Comparison of ENCODE assay signal across 8 cellular contexts in genomic region chr2:238202326-238203103, GRCh38. TPM values are rescaled to one million over a fixed set of nuclear protein-coding genes. Genes with fewer than 3 reads are reported as not detected.
A peak's percentile ranks its signal among the peaks of the same experiment; 100 is the strongest.
DNase-seq lines count a peak whose midpoint lies in the region; ATAC-seq and TF ChIP-seq lines count a peak whose summit lies in the region.

No MANE protein-coding gene starts in this region.

- intact Hi-C loops in left colon (cut with DNase I, micrococcal nuclease), result no loop called here

- H3K36me3 Mint-ChIP-seq in activated naive CD4-positive, alpha-beta T cell treated with anti-CD3 and anti-CD28 coated beads, Interleukin-2, amount 10 ng/mL, durations not matched to agents 7 days and 5 days, result peaks cover 12% of the 10 kb centered on the region

- H3K4me1 ChIP-seq in ES-I3 (ENCODE audit: insufficient read depth, low read length) (no peaks in the 10 kb centered on the region), HUES6 (ENCODE audit: control insufficient read depth, insufficient read depth, low read length) (peaks cover 8% of the 10 kb centered on the region; the same call in 1 of the 2 replicates), iPS DF 6.9 (ENCODE audit: control insufficient read depth, insufficient read depth, low read length) (no peaks in the 10 kb centered on the region), smooth muscle cell (ENCODE audit: low read depth) (peaks cover 7% of the 10 kb centered on the region)

- TF ChIP-seq CTCF in smooth muscle cell (IDR thresholded peaks at IDR 0.05; ENCODE audit: borderline replicate concordance, insufficient read depth, poor library complexity, severe bottlenecking), result no peak

- H3K27me3 ChIP-seq in HUES6 (ENCODE audit: control insufficient read depth, insufficient read depth, low read length), result peaks cover 3% of the 10 kb centered on the region; the same call in 1 of the 2 replicates
- H3K27me3 ChIP-seq in iPS DF 6.9 (ENCODE audit: control insufficient read depth, insufficient read depth, low read length), result no peaks in the 10 kb centered on the region
- H3K27me3 ChIP-seq in smooth muscle cell (ENCODE audit: low read depth), result no peaks in the 10 kb centered on the region

- H3K79me2 ChIP-seq in smooth muscle cell (ENCODE audit: low read depth), result peaks cover 56% of the 10 kb centered on the region

- H3K27ac ChIP-seq in HUES6 (ENCODE audit: low read depth, low read length), result peak overlapping the region; percentile 60; the same call in 1 of the 2 replicates
- no peak overlapping the region for H3K27ac ChIP-seq in iPS DF 6.9 (ENCODE audit: low read length)
- peak overlapping the region; percentile 30 for H3K27ac ChIP-seq in smooth muscle cell (ENCODE audit: low read depth)

- DNase-seq in activated naive CD4-positive, alpha-beta T cell treated with anti-CD3 and anti-CD28 coated beads, Interleukin-2, amount 10 ng/mL, durations not matched to agents 7 days and 5 days, result peak; percentile 41
- DNase-seq in iPS DF 6.9 (ENCODE audit: low read depth, low spot score) (no peak), smooth muscle cell (lab: John Stamatoyannopoulos, UW; ENCODE audit: unreplicated experiment) (no peak), left colon (no peak), T1000 (lab: John Stamatoyannopoulos, UW) (no peak)

- H3K4me3 ChIP-seq in HUES6 (ENCODE audit: low read depth, low read length) (peak overlapping the region; percentile 69), iPS DF 6.9 (ENCODE audit: low read length) (peak overlapping the region; percentile 100), smooth muscle cell (peak overlapping the region; percentile 86)

- peak overlapping the region; percentile 88 for H3K27ac Mint-ChIP-seq in activated naive CD4-positive, alpha-beta T cell treated with anti-CD3 and anti-CD28 coated beads, Interleukin-2, amount 10 ng/mL, durations not matched to agents 7 days and 5 days

- no peaks in the 10 kb centered on the region for H3F3A ChIP-seq in smooth muscle cell (ENCODE audit: low read depth)

- H3K9me3 Mint-ChIP-seq in activated naive CD4-positive, alpha-beta T cell treated with anti-CD3 and anti-CD28 coated beads, Interleukin-2, amount 10 ng/mL, durations not matched to agents 7 days and 5 days, result no peaks in the 10 kb centered on the region

- H3K36me3 ChIP-seq in ES-I3 (ENCODE audit: insufficient read depth, low read length) (no peaks in the 10 kb centered on the region), HUES6 (ENCODE audit: control insufficient read depth, insufficient read depth, low read length) (no peaks in the 10 kb centered on the region), iPS DF 6.9 (ENCODE audit: control insufficient read depth, insufficient read depth, low read length) (no peaks in the 10 kb centered on the region), smooth muscle cell (ENCODE audit: low read depth) (no peaks in the 10 kb centered on the region)

- H3K4me3 Mint-ChIP-seq in activated naive CD4-positive, alpha-beta T cell treated with anti-CD3 and anti-CD28 coated beads, Interleukin-2, amount 10 ng/mL, durations not matched to agents 7 days and 5 days, result peak overlapping the region; percentile 83

- H3K4me2 ChIP-seq in smooth muscle cell, result peak overlapping the region; percentile 92

- no peaks in the 10 kb centered on the region for H3K27me3 Mint-ChIP-seq in activated naive CD4-positive, alpha-beta T cell treated with anti-CD3 and anti-CD28 coated beads, Interleukin-2, amount 10 ng/mL, durations not matched to agents 7 days and 5 days

- H2AFZ ChIP-seq in smooth muscle cell (ENCODE audit: low read depth), result peak overlapping the region; percentile 12

- peaks cover 54% of the 10 kb centered on the region for H4K20me1 ChIP-seq in smooth muscle cell (ENCODE audit: low read depth)

- ATAC-seq in GM18511 (IDR thresholded peaks at IDR 0.05; ENCODE audit: unreplicated experiment) (no peak), left colon (no peak)

- H3K9me3 ChIP-seq in ES-I3 (ENCODE audit: control insufficient read depth, insufficient read depth, low read length), result no peaks in the 10 kb centered on the region
- H3K9me3 ChIP-seq in HUES6 (ENCODE audit: control insufficient read depth, insufficient read depth, low read depth, low read length), result peaks cover 4% of the 10 kb centered on the region; the same call in 1 of the 2 replicates
- no peaks in the 10 kb centered on the region for H3K9me3 ChIP-seq in iPS DF 6.9 (ENCODE audit: control insufficient read depth, insufficient read depth, low read length)
- no peaks in the 10 kb centered on the region for H3K9me3 ChIP-seq in smooth muscle cell (replicated peaks; ENCODE audit: low read depth)

- WGBS in iPS DF 6.9 (ENCODE audit: insufficient coverage, insufficient read length), result no CpG with 5 or more reads among the region's 30 CpGs
- 7% methylated on average over 30 of the region's 30 CpGs for WGBS in smooth muscle cell (ENCODE audit: low lambda C conversion rate)

- H3K4me1 Mint-ChIP-seq in activated naive CD4-positive, alpha-beta T cell treated with anti-CD3 and anti-CD28 coated beads, Interleukin-2, amount 10 ng/mL, durations not matched to agents 7 days and 5 days, result peaks cover 48% of the 10 kb centered on the region

- H3K9ac ChIP-seq in ES-I3 (ENCODE audit: low read depth, low read length) (peak overlapping the region; percentile 91), HUES6 (ENCODE audit: low read length) (peak overlapping the region; percentile 91), smooth muscle cell (ENCODE audit: low read depth) (peak overlapping the region; percentile 78)

- CTCF ChIA-PET in activated naive CD4-positive, alpha-beta T cell treated with anti-CD3 and anti-CD28 coated beads, Interleukin-2, amount 10 ng/mL, durations not matched to agents 7 days and 5 days (lab: Charles Lee), result interaction anchor here (0.9 to 1.9 kb wide), 2 partner anchors 14 to 53 kb away, joined by 3 read pairs; no protein-coding TSS in a partner anchor

RNA-seq across cellular contexts. Expression of gene ILKAP, which starts 1.0 kb away (rescaled TPM):
- total RNA-seq in smooth muscle cell (11.0 and 12.0 TPM in 2 replicates), left colon (10 to 100 TPM; 32.7 to 38.6 TPM)
- polyA plus RNA-seq in smooth muscle cell, result 21.9 and 23.3 TPM in 2 replicates

RNA-seq across cellular contexts. Expression of gene HES6, which starts 37.3 kb away (rescaled TPM):
- total RNA-seq in smooth muscle cell (0.81 TPM in 1 of 2 replicates, not detected in the other), left colon (10 to 100 TPM; 32.0 to 54.8 TPM)
- 2.7 and 6.4 TPM in 2 replicates for polyA plus RNA-seq in smooth muscle cell

RNA-seq across cellular contexts. Expression of gene ERFE, which starts 43.7 kb away (rescaled TPM):
- total RNA-seq in smooth muscle cell (0.13 TPM in 1 of 2 replicates, not detected in the other), left colon (under 1 TPM in 1 of 2 donors, not detected in 1; 0.45 TPM)
- polyA plus RNA-seq in smooth muscle cell, result 0.86 and 2.4 TPM in 2 replicates

Comparison
In these comparisons a context has a peak if more than half of its experiments do, and no peak if none do; other contexts are left out.
1. RNA of gene HES6, which starts 37.3 kb away (total RNA-seq): 32.0 to 54.8 TPM in left colon; 0.81 TPM in smooth muscle cell; every median in the first group is over 10 times any median in the second.
2. Peak in every context shown above with its lines, with median percentiles within 50 percentile points of each other: H3K9ac ChIP-seq and H3K4me3 ChIP-seq.